Comparison of ENCODE assay signal across 1 cellular context in the genomic region with DNA sequence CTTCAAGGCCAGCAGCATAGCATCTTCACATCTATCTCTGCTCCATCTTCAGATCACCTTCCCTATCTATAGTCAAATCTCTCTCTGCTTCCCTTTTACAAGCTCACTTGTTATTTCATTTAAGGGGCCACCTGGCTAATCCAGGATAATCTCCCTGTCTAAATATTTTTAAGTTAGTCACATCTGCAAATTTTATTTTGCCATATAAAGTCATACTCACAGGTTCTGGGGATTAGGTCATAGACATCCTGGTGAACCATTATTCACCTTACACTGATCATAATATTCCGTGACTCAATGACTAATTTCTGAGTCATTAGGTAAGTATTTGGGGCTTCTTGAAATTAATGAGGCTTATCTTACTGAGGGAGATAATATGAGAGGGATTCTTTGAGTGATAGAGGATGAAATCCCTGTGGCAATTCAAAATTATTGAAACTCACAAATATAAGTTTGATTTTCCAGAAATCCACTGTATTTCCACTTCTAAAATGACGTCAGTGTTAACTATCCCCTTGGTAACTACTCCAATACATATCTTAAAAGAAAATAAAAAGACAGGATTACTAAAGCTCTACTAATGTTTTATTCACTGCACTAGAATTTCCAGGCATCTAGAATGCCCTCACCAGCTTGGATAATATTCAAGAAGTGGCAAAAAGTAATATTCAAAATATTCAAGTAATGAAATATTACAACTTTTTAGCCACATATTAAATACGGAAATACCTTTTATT.
TF ChIP-seq lines count a peak whose summit lies in the region.

No MANE protein-coding gene starts in this region.

TF ChIP-seq in GM23338, 12 proteins besides CTCF, POLR2A, EP300 and RAD21 (continued from another document):
- TF ChIP-seq, protein P1, sequence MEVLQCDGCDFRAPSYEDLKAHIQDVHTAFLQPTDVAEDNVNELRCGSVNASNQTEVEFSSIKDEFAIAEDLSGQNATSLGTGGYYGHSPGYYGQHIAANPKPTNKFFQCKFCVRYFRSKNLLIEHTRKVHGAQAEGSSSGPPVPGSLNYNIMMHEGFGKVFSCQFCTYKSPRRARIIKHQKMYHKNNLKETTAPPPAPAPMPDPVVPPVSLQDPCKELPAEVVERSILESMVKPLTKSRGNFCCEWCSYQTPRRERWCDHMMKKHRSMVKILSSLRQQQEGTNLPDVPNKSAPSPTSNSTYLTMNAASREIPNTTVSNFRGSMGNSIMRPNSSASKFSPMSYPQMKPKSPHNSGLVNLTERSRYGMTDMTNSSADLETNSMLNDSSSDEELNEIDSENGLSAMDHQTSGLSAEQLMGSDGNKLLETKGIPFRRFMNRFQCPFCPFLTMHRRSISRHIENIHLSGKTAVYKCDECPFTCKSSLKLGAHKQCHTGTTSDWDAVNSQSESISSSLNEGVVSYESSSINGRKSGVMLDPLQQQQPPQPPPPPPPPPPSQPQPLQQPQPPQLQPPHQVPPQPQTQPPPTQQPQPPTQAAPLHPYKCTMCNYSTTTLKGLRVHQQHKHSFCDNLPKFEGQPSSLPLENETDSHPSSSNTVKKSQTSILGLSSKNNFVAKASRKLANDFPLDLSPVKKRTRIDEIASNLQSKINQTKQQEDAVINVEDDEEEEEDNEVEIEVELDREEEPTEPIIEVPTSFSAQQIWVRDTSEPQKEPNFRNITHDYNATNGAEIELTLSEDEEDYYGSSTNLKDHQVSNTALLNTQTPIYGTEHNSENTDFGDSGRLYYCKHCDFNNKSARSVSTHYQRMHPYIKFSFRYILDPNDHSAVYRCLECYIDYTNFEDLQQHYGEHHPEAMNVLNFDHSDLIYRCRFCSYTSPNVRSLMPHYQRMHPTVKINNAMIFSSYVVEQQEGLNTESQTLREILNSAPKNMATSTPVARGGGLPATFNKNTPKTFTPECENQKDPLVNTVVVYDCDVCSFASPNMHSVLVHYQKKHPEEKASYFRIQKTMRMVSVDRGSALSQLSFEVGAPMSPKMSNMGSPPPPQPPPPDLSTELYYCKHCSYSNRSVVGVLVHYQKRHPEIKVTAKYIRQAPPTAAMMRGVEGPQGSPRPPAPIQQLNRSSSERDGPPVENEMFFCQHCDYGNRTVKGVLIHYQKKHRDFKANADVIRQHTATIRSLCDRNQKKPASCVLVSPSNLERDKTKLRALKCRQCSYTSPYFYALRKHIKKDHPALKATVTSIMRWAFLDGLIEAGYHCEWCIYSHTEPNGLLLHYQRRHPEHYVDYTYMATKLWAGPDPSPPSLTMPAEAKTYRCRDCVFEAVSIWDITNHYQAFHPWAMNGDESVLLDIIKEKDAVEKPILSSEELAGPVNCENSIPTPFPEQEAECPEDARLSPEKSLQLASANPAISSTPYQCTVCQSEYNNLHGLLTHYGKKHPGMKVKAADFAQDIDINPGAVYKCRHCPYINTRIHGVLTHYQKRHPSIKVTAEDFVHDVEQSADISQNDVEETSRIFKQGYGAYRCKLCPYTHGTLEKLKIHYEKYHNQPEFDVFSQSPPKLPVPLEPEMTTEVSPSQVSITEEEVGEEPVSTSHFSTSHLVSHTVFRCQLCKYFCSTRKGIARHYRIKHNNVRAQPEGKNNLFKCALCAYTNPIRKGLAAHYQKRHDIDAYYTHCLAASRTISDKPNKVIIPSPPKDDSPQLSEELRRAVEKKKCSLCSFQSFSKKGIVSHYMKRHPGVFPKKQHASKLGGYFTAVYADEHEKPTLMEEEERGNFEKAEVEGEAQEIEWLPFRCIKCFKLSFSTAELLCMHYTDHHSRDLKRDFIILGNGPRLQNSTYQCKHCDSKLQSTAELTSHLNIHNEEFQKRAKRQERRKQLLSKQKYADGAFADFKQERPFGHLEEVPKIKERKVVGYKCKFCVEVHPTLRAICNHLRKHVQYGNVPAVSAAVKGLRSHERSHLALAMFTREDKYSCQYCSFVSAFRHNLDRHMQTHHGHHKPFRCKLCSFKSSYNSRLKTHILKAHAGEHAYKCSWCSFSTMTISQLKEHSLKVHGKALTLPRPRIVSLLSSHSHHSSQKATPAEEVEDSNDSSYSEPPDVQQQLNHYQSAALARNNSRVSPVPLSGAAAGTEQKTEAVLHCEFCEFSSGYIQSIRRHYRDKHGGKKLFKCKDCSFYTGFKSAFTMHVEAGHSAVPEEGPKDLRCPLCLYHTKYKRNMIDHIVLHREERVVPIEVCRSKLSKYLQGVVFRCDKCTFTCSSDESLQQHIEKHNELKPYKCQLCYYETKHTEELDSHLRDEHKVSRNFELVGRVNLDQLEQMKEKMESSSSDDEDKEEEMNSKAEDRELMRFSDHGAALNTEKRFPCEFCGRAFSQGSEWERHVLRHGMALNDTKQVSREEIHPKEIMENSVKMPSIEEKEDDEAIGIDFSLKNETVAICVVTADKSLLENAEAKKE (CRISPR knock-in tag; IDR thresholded peaks at IDR 0.05) = no peak
- TF ChIP-seq EZH2 (IDR thresholded peaks at IDR 0.05; ENCODE audit: low read depth, unreplicated experiment) = no peak
